Comparison of ENCODE assay signal across 15 cellular contexts in the genomic region with DNA sequence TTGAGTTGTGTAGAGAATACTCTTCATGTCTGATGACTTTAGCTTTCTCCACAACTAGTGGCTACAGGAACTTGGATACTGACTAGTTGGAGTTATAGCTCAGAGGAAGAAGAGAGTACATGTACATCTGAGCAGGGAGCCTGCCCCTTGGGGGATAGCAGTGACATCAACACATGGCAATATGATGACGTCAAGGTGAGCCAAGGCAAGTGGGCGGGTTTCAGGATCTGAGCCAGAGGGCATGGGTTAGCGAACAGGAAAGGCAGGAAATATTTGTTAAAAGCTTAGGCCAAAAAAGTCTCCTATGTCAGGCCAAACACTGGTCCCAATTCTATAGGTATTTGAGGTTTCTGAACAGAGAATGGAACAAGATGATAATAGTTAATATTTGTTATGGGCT. TPM values are rescaled to one million over a fixed set of nuclear protein-coding genes. Genes with fewer than 3 reads are reported as not detected.
DNase-seq lines count a peak whose midpoint lies in the region; ATAC-seq and TF ChIP-seq lines count a peak whose summit lies in the region.
"Had no signal": no experiment of that assay in that cellular context is flagged by ENCODE, and none has a peak within 500 bp of the region (broad histone marks: within the 10 kb centered on the region; RNA-seq: fewer than 3 reads in every experiment).

No MANE protein-coding gene starts in this region.

- no peak for TF ChIP-seq POLR2A in esophagus squamous epithelium (IDR thresholded peaks at IDR 0.05)

- H3K27ac ChIP-seq in PC-9 (no peak overlapping the region), esophagus squamous epithelium (peak overlapping the region; percentile 10 to 78 (median 50))
- H3K27ac ChIP-seq: neural progenitor cell had no signal

- POLR2A ChIA-PET in PC-9 (lab: Charles Lee; ENCODE audit: unreplicated experiment) = interaction anchor here (0.6 to 0.7 kb wide), 2 partner anchors 40 to 276 kb away, joined by 3 to 5 read pairs; no protein-coding TSS in a partner anchor
- POLR2A ChIA-PET in activated CD4-positive, alpha-beta T cell treated with anti-CD3 and anti-CD28 coated beads, Interleukin-2, amount 10 ng/mL, durations not matched to agents 7 days and 5 days (lab: Charles Lee) = no interaction called here

- no peak overlapping the region for H3K27ac Mint-ChIP-seq in activated CD4-positive, alpha-beta T cell treated with anti-CD3 and anti-CD28 coated beads, Interleukin-2, amount 10 ng/mL, durations not matched to agents 7 days and 5 days
- H3K27ac Mint-ChIP-seq: B cell; dendritic cell treated with granulocyte-macrophage colony-stimulating factor and Interleukin-4, amounts not matched to agents 40 ng/mL and 50 ng/mL, for 4 days; IgD-negative memory B cell; neural progenitor cell; stimulated activated naive CD8-positive, alpha-beta T cell treated with anti-CD3 and anti-CD28 coated beads, Interleukin-15, amount 100 ng/mL, for 72 hours had no signal

- no peaks in the 10 kb centered on the region for H3K9me3 Mint-ChIP-seq in activated CD4-positive, alpha-beta T cell treated with anti-CD3 and anti-CD28 coated beads, Interleukin-2, amount 10 ng/mL, durations not matched to agents 7 days and 5 days
- H3K9me3 Mint-ChIP-seq in activated T-cell treated with anti-CD3 and anti-CD28 coated beads, Interleukin-2, amount 50 U/mL, for 4 hours = no peaks in the 10 kb centered on the region
- H3K9me3 Mint-ChIP-seq: dendritic cell treated with granulocyte-macrophage colony-stimulating factor and Interleukin-4, amounts not matched to agents 40 ng/mL and 50 ng/mL, for 4 days; IgD-negative memory B cell; neural progenitor cell; stimulated activated naive CD8-positive, alpha-beta T cell treated with anti-CD3 and anti-CD28 coated beads, Interleukin-15, amount 100 ng/mL, for 72 hours had no signal

- H3K4me3 ChIP-seq in PC-9 (no peak overlapping the region), esophagus squamous epithelium (no peak overlapping the region)
- H3K4me3 ChIP-seq: neural progenitor cell had no signal

- H3K4me2 ChIP-seq in PC-9 = peak overlapping the region; percentile 8; the same call in 1 of the 2 replicates
- H3K4me2 ChIP-seq: neural progenitor cell had no signal

- TF ChIP-seq CTCF in PC-9 (conservative IDR thresholded peaks at IDR 0.05) (no peak), esophagus squamous epithelium (IDR thresholded peaks at IDR 0.05) (no peak)

- H3K4me1 ChIP-seq in PC-9 (replicated peaks; ENCODE audit: insufficient read depth) (peaks cover 31% of the 10 kb centered on the region), esophagus squamous epithelium (peaks cover 0 to 39% (median 0%) of the 10 kb centered on the region in 3 donors)
- H3K4me1 ChIP-seq: neural progenitor cell had no signal

- BruUV-seq in PC-9 (replicated peaks; lab: Mats Ljungman, UMichigan) = no TSS peak

- H3K9me3 ChIP-seq in PC-9 (ENCODE audit: insufficient read depth, low read depth) (no peaks in the 10 kb centered on the region), esophagus squamous epithelium (no peaks in the 10 kb centered on the region)

- H3K36me3 ChIP-seq in PC-9 (ENCODE audit: low read depth) (no peaks in the 10 kb centered on the region), esophagus squamous epithelium (peaks cover 0 to 2% (median 0%) of the 10 kb centered on the region in 3 donors)
- H3K36me3 ChIP-seq: neural progenitor cell had no signal

- no peaks in the 10 kb centered on the region for H4K20me1 ChIP-seq in PC-9 (ENCODE audit: insufficient read depth)

- no peak overlapping the region for H2AFZ ChIP-seq in PC-9
- H2AFZ ChIP-seq: neural progenitor cell had no signal

- CTCF ChIA-PET in PC-9 (lab: Charles Lee) = interaction anchor here (0.5 kb wide), 1 partner anchor 326 kb away, joined by 11 read pairs; no protein-coding TSS in a partner anchor
- CTCF ChIA-PET in activated CD4-positive, alpha-beta T cell treated with anti-CD3 and anti-CD28 coated beads, Interleukin-2, amount 10 ng/mL, durations not matched to agents 7 days and 5 days (lab: Charles Lee) = no interaction called here

- no peak overlapping the region for H3K4me3 Mint-ChIP-seq in activated CD4-positive, alpha-beta T cell treated with anti-CD3 and anti-CD28 coated beads, Interleukin-2, amount 10 ng/mL, durations not matched to agents 7 days and 5 days
- no peak overlapping the region for H3K4me3 Mint-ChIP-seq in activated T-cell treated with anti-CD3 and anti-CD28 coated beads, Interleukin-2, amount 50 U/mL, for 4 hours
- H3K4me3 Mint-ChIP-seq: B cell; dendritic cell treated with granulocyte-macrophage colony-stimulating factor and Interleukin-4, amounts not matched to agents 40 ng/mL and 50 ng/mL, for 4 days; IgD-negative memory B cell; neural progenitor cell; stimulated activated naive CD8-positive, alpha-beta T cell treated with anti-CD3 and anti-CD28 coated beads, Interleukin-15, amount 100 ng/mL, for 72 hours had no signal

- peaks cover 9% of the 10 kb centered on the region for H3F3A ChIP-seq in PC-9 (ENCODE audit: insufficient read depth, low read depth)

- no peaks in the 10 kb centered on the region for H3K4me1 Mint-ChIP-seq in activated CD4-positive, alpha-beta T cell treated with anti-CD3 and anti-CD28 coated beads, Interleukin-2, amount 10 ng/mL, durations not matched to agents 7 days and 5 days
- no peaks in the 10 kb centered on the region for H3K4me1 Mint-ChIP-seq in activated T-cell treated with anti-CD3 and anti-CD28 coated beads, Interleukin-2, amount 50 U/mL, for 4 hours (ENCODE audit: low read depth)
- H3K4me1 Mint-ChIP-seq: B cell; IgD-negative memory B cell; stimulated activated naive CD8-positive, alpha-beta T cell treated with anti-CD3 and anti-CD28 coated beads, Interleukin-15, amount 100 ng/mL, for 72 hours had no signal

- intact Hi-C loops in PC-9 (cut with micrococcal nuclease; ENCODE audit: unreplicated experiment) = no loop called here
- intact Hi-C loops in esophagus squamous epithelium (cut with DNase I) = no loop called here

- no peaks in the 10 kb centered on the region for H3K9me2 ChIP-seq in PC-9 (ENCODE audit: insufficient read depth)

- H3K27me3 ChIP-seq in PC-9 (ENCODE audit: insufficient read depth, low read depth) (no peaks in the 10 kb centered on the region), esophagus squamous epithelium (no peaks in the 10 kb centered on the region)
- H3K27me3 ChIP-seq: neural progenitor cell had no signal

- DNase-seq in AG20443 (ENCODE audit: low spot score) = peak; percentile 62
- peak; percentile 58 to 65 for DNase-seq in PC-9
- DNase-seq in esophagus squamous epithelium (lab: John Stamatoyannopoulos, UW) = no peak
- DNase-seq in lung microvascular endothelial cell (ENCODE audit: low read depth in 2 of 2) = peak; percentile 67 to 91
- no peak for DNase-seq in NCI-H524 treated with DMSO at 0.1 percent for 48 hours (lab: John Stamatoyannopoulos, UW)
- DNase-seq in activated CD4-positive, alpha-beta T cell treated with anti-CD3 and anti-CD28 coated beads, Interleukin-2, amount 10 ng/mL, durations not matched to agents 7 days and 5 days = no peak
- no peak for DNase-seq in NOMO-1 treated with DMSO at 0.1 percent for 48 hours (lab: John Stamatoyannopoulos, UW; ENCODE audit: unreplicated experiment)
- no peak for DNase-seq in activated T-cell treated with anti-CD3 and anti-CD28 coated beads, Interleukin-2, amount 50 U/mL, for 4 hours
- DNase-seq: NCI-H2029 treated with DMSO at 0.1 percent for 48 hours; stimulated activated naive CD8-positive, alpha-beta T cell treated with anti-CD3 and anti-CD28 coated beads, Interleukin-15, amount 100 ng/mL, for 72 hours had no signal

- peaks cover 3% of the 10 kb centered on the region for H3K27me3 Mint-ChIP-seq in activated CD4-positive, alpha-beta T cell treated with anti-CD3 and anti-CD28 coated beads, Interleukin-2, amount 10 ng/mL, durations not matched to agents 7 days and 5 days
- peaks cover 7% of the 10 kb centered on the region for H3K27me3 Mint-ChIP-seq in activated T-cell treated with anti-CD3 and anti-CD28 coated beads, Interleukin-2, amount 50 U/mL, for 4 hours (ENCODE audit: low read depth)
- H3K27me3 Mint-ChIP-seq: dendritic cell treated with granulocyte-macrophage colony-stimulating factor and Interleukin-4, amounts not matched to agents 40 ng/mL and 50 ng/mL, for 4 days had no signal

- WGBS in esophagus squamous epithelium, 2 donors = 31 to 61% methylated on average over 3 of the region's 3 CpGs

- no peaks in the 10 kb centered on the region for H3K79me2 ChIP-seq in PC-9 (ENCODE audit: low read depth)

- no peak for ATAC-seq in activated T-cell treated with anti-CD3 and anti-CD28 coated beads, Interleukin-2, amount 50 U/mL, for 4 hours
- ATAC-seq: Panc1; stimulated activated naive CD8-positive, alpha-beta T cell treated with anti-CD3 and anti-CD28 coated beads, Interleukin-15, amount 100 ng/mL, for 72 hours had no signal

- no peaks in the 10 kb centered on the region for H3K36me3 Mint-ChIP-seq in activated CD4-positive, alpha-beta T cell treated with anti-CD3 and anti-CD28 coated beads, Interleukin-2, amount 10 ng/mL, durations not matched to agents 7 days and 5 days (ENCODE audit: low read depth)
- H3K36me3 Mint-ChIP-seq in activated T-cell treated with anti-CD3 and anti-CD28 coated beads, Interleukin-2, amount 50 U/mL, for 4 hours (ENCODE audit: insufficient read depth) = no peaks in the 10 kb centered on the region
- H3K36me3 Mint-ChIP-seq: neural progenitor cell had no signal

RNA-seq across cellular contexts. Expression of a gene that starts 42.0 kb away (rescaled TPM):
- total RNA-seq in PC-9 (2021) = 0.20 TPM in 1 of 2 replicates, not detected in the other
- not detected for total RNA-seq in esophagus squamous epithelium
- total RNA-seq in lung microvascular endothelial cell = not detected in 2 replicates
- not detected for total RNA-seq in activated CD4-positive, alpha-beta T cell treated with anti-CD3 and anti-CD28 coated beads, Interleukin-2, amount 10 ng/mL, durations not matched to agents 7 days and 5 days
- total RNA-seq in activated T-cell treated with anti-CD3 and anti-CD28 coated beads, Interleukin-2, amount 50 U/mL, for 4 hours = not detected
- total RNA-seq: B cell had no signal

Comparison
In these comparisons a context has a peak if more than half of its experiments do, and no peak if none do; other contexts are left out.
1. DNase-seq: peak in AG20443 (single experiment), PC-9 (2 of 2) and lung microvascular endothelial cell (2 of 2); none in esophagus squamous epithelium (single experiment), NCI-H524 treated with DMSO at 0.1 percent for 48 hours (single experiment), activated CD4-positive, alpha-beta T cell treated with anti-CD3 and anti-CD28 coated beads, Interleukin-2, amount 10 ng/mL, durations not matched to agents 7 days and 5 days (single experiment), NOMO-1 treated with DMSO at 0.1 percent for 48 hours (single experiment) and activated T-cell treated with anti-CD3 and anti-CD28 coated beads, Interleukin-2, amount 50 U/mL, for 4 hours (single experiment).